ENCODE assay signal across 9 cellular contexts in the genomic region with DNA sequence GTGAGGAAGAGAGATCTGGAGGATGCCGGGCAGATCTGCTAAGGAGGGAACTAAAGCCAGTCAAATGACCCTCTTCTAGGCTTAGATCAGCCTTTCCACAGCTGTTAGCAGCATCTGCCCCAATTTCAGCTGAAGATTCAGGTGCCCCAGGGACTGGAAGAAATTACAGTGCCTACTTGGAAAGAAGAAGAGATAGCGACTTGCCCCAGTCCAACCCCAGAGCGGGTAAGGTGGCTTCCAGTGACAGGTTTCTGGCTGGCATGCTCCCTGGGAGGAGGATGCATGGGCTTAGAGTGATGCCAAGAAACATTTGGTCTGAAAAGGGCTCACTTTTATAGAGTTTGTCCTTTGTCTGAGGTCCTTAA. TPM values are rescaled to one million over a fixed set of nuclear protein-coding genes. Genes with fewer than 3 reads are reported as not detected.
DNase-seq lines count a peak whose midpoint lies in the region; ATAC-seq and TF ChIP-seq lines count a peak whose summit lies in the region.
"Had no signal": no experiment of that assay in that cellular context is flagged by ENCODE, and none has a peak within 500 bp of the region (broad histone marks: within the 10 kb centered on the region; RNA-seq: fewer than 3 reads in every experiment).

No MANE protein-coding gene starts in this region.

- H3K9me2 ChIP-seq in GM23338 (ENCODE audit: insufficient read depth) = no peaks in the 10 kb centered on the region

- peak overlapping the region; percentile 48 for H3K27ac Mint-ChIP-seq in GM23338

- 5 to 10% methylated on average over 3 of the region's 3 CpGs for WGBS in esophagus squamous epithelium, 2 donors

- H3K4me3 ChIP-seq in GM23338 (peak overlapping the region; percentile 81), RWPE2 (ENCODE audit: severe bottlenecking) (peak overlapping the region; percentile 52), esophagus squamous epithelium (peak overlapping the region; percentile 71 to 86 (median 76)), retinal pigment epithelial cell (ENCODE audit: low read length) (peak overlapping the region; percentile 77)

- intact Hi-C loops in esophagus squamous epithelium (cut with DNase I) = no loop called here

- H3K27ac ChIP-seq in GM23338 (ENCODE audit: low read depth) (peak overlapping the region; percentile 70; the same call in 1 of the 2 replicates), RWPE2 (ENCODE audit: poor library complexity, severe bottlenecking) (peak overlapping the region; percentile 24), esophagus squamous epithelium (peak overlapping the region; percentile 80 to 93 (median 88))

- H3K4me3 Mint-ChIP-seq in GM23338 = peak overlapping the region; percentile 88

- H3F3A ChIP-seq in GM23338 (replicated peaks; ENCODE audit: low read depth) = no peaks in the 10 kb centered on the region

- H2AFZ ChIP-seq in GM23338 = peak overlapping the region; percentile 85; the same call in 1 of the 2 replicates

- no peaks in the 10 kb centered on the region for H3K9me3 ChIP-seq in RWPE2 (ENCODE audit: severe bottlenecking)
- no peaks in the 10 kb centered on the region for H3K9me3 ChIP-seq in esophagus squamous epithelium

- H3K9me3 Mint-ChIP-seq in GM23338 = no peaks in the 10 kb centered on the region

- H3K27me3 Mint-ChIP-seq in GM23338 (ENCODE audit: insufficient read depth, low read depth, poor library complexity) = peaks cover 7% of the 10 kb centered on the region

- no peak for TF ChIP-seq CTCF in GM23338 (conservative IDR thresholded peaks at IDR 0.05; ENCODE audit: low read depth in 2 of 2)
- no peak for TF ChIP-seq CTCF in RWPE2 (IDR thresholded peaks at IDR 0.05; ENCODE audit: poor library complexity, severe bottlenecking)
- no peak for TF ChIP-seq CTCF in esophagus squamous epithelium (IDR thresholded peaks at IDR 0.05)
- TF ChIP-seq CTCF in retinal pigment epithelial cell (conservative IDR thresholded peaks at IDR 0.05; ENCODE audit: low read depth, low read length) = no peak

- peaks cover 45% of the 10 kb centered on the region for H3K4me1 Mint-ChIP-seq in GM23338

- peaks cover 53% of the 10 kb centered on the region for H3K79me2 ChIP-seq in GM23338 (replicated peaks; ENCODE audit: insufficient read depth)

- H3K4me1 ChIP-seq in GM23338 (ENCODE audit: insufficient read depth) (peaks cover 45% of the 10 kb centered on the region), RWPE2 (ENCODE audit: insufficient read depth, poor library complexity, severe bottlenecking) (peaks cover 22% of the 10 kb centered on the region), esophagus squamous epithelium (peaks cover 0 to 62% (median 20%) of the 10 kb centered on the region in 3 donors)

- DNase-seq in GM23338 (ENCODE audit: low spot score) (no peak), RWPE2 (ENCODE audit: low spot score) (no peak), esophagus squamous epithelium (lab: John Stamatoyannopoulos, UW) (no peak), retinal pigment epithelial cell (ENCODE audit: low read depth) (no peak), RPMI8226 (no peak), ureter (ENCODE audit: low spot score) (no peak)

- peaks cover under 1% of the 10 kb centered on the region; the same call in 1 of the 3 replicates for H3K36me3 Mint-ChIP-seq in GM23338 (ENCODE audit: low read depth)

- H4K20me1 ChIP-seq in GM23338 (replicated peaks; ENCODE audit: insufficient read depth) = no peaks in the 10 kb centered on the region; the same call in 1 of the 2 replicates

- H3K36me3 ChIP-seq in GM23338 (ENCODE audit: insufficient read depth) (no peaks in the 10 kb centered on the region), RWPE2 (ENCODE audit: low read depth) (peaks cover 21% of the 10 kb centered on the region), esophagus squamous epithelium (no peaks in the 10 kb centered on the region)

- TF ChIP-seq POLR2A in esophagus squamous epithelium (IDR thresholded peaks at IDR 0.05) = no peak

- H3K27me3 ChIP-seq in GM23338 (ENCODE audit: insufficient read depth) (no peaks in the 10 kb centered on the region), RWPE2 (ENCODE audit: insufficient read depth, poor library complexity, severe bottlenecking) (no peaks in the 10 kb centered on the region), esophagus squamous epithelium (peaks cover 0 to 23% (median 0%) of the 10 kb centered on the region in 4 donors)

- peak overlapping the region; percentile 97 for H3K4me2 ChIP-seq in GM23338

- ATAC-seq in GM23338 (no peak), RWPE2 (ENCODE audit: low read depth) (no peak), GM19397 (IDR thresholded peaks at IDR 0.05; ENCODE audit: unreplicated experiment) (no peak), HG03439 (IDR thresholded peaks at IDR 0.05; ENCODE audit: unreplicated experiment) (no peak)

TF ChIP-seq in GM23338, 12 proteins besides CTCF, POLR2A, EP300 and RAD21:
- TF ChIP-seq STAT1 (IDR thresholded peaks at IDR 0.05; ENCODE audit: unreplicated experiment) (no peak), ZNF462 (CRISPR knock-in tag; IDR thresholded peaks at IDR 0.05) (no peak)

RNA-seq across cellular contexts. Expression of gene TJAP1, which starts 0.6 kb away (rescaled TPM):
- total RNA-seq in GM23338 (2014; rRNA removed; shearing (Covaris generic)) = 33.3 and 34.3 TPM in 2 replicates
- 16.9 and 17.6 TPM in 2 replicates for polyA plus RNA-seq in GM23338 (2016; fragmentation: Nextera tagmentation; extraction: Ambion mirVana)
- 10 to 100 TPM in 3 of 4 donors, 1 to 10 TPM in 1; 9.5 to 20.2 (median 10.9) TPM for total RNA-seq in esophagus squamous epithelium
- total RNA-seq in ureter = 36.5 TPM

RNA-seq across cellular contexts. Expression of gene DLK2, which starts 22.6 kb away (rescaled TPM):
- 0.16 and 0.21 TPM in 2 replicates for total RNA-seq in GM23338 (2014; rRNA removed; shearing (Covaris generic))
- polyA plus RNA-seq in GM23338 (2016; fragmentation: Nextera tagmentation; extraction: Ambion mirVana) = 0.47 and 0.57 TPM in 2 replicates
- total RNA-seq in esophagus squamous epithelium (10 to 100 TPM in 2 of 4 donors, 1 to 10 TPM in 2; 8.3 to 24.8 (median 12.6) TPM), ureter (3.2 TPM)
- total RNA-seq: NCI-H460 had no signal

RNA-seq across cellular contexts. Expression of gene LRRC73, which starts 32.2 kb away (rescaled TPM):
- 0.08 and 0.59 TPM in 2 replicates for total RNA-seq in GM23338 (2014; rRNA removed; shearing (Covaris generic))
- polyA plus RNA-seq in GM23338 (2016; fragmentation: Nextera tagmentation; extraction: Ambion mirVana) = 0.26 TPM in 1 of 2 replicates, not detected in the other
- under 1 TPM in 3 of 4 donors, not detected in 1; 0.38 to 0.83 (median 0.64) TPM for total RNA-seq in esophagus squamous epithelium
- total RNA-seq in ureter = 0.57 TPM

RNA-seq across cellular contexts. Expression of gene YIPF3, which starts 38.7 kb away (rescaled TPM):
- 94.3 and 119 TPM in 2 replicates for total RNA-seq in GM23338 (2014; rRNA removed; shearing (Covaris generic))
- polyA plus RNA-seq in GM23338 (2016; fragmentation: Nextera tagmentation; extraction: Ambion mirVana) = 60.6 and 64.4 TPM in 2 replicates
- total RNA-seq in esophagus squamous epithelium (10 to 100 TPM; 50.5 to 73.5 (median 71.8) TPM), ureter (84.6 TPM)

RNA-seq across cellular contexts. Expression of gene POLR1C, which starts 38.9 kb away (rescaled TPM):
- total RNA-seq in GM23338 (2014; rRNA removed; shearing (Covaris generic)) = 18.1 and 26.6 TPM in 2 replicates
- polyA plus RNA-seq in GM23338 (2016; fragmentation: Nextera tagmentation; extraction: Ambion mirVana) = 47.0 and 48.9 TPM in 2 replicates
- total RNA-seq in esophagus squamous epithelium (10 to 100 TPM; 14.7 to 34.3 (median 25.9) TPM), ureter (60.4 TPM)

Comparison
In these comparisons a context has a peak if more than half of its experiments do, and no peak if none do; other contexts are left out.
1. H3K27ac ChIP-seq: peak in every context shown above with its lines; median percentile 88 in esophagus squamous epithelium; 70 in GM23338; 24 in RWPE2.